In the genomic region with DNA sequence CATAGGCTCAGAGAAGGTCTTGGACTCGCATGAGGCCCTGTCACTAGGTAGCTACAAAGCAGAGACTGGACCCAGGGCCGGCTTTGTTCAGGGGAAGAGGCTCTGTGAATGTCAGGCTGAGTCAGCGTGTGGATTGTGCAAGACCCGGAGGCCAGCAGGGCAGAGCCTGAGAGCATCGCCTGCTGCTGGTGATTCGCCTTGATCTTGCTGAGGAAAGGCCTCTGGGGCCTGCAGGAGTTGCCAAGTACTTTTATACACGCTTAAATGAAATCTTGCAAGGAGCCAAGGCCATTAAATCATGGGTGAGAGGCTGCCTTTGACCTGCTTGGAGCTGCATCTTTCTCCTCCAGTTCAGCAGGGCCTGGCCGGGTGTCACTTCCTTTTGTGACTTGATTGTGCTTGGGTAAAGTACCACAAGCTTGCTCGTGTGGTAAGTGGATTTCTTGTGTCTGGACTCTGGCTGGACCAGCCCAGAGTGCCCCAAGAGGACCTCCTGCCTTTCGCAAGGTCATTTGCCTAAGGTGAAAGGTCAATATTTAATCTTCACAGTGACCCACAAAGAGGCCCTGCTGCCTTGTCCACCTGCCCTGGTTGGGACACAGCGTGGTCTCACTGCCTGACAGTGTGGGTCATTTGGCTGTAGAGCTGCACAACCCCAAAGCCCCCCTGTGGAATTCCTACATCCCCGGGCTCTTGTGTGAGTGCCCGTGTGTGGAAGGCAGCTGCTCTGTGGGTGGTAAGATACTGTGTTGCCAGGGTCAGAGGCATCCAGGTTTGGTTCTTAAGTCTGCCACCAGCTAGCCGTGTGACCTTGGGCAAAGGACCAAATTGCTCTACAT, we compare ENCODE assay signal across 8 cellular contexts. TPM values are rescaled to one million over a fixed set of nuclear protein-coding genes. Genes with fewer than 3 reads are reported as not detected.
A peak's percentile ranks its signal among the peaks of the same experiment; 100 is the strongest.
DNase-seq lines count a peak whose midpoint lies in the region; ATAC-seq, FAIRE-seq and TF ChIP-seq lines count a peak whose summit lies in the region.

No MANE protein-coding gene starts in this region.

- H3F3A ChIP-seq in OCI-LY1 (ENCODE audit: insufficient read depth, low read length), result no peaks in the 10 kb centered on the region

- no peak for TF ChIP-seq EP300 in transverse colon (IDR thresholded peaks at IDR 0.05; ENCODE audit: low read depth)

- H3K79me2 ChIP-seq in OCI-LY1 (ENCODE audit: insufficient read depth, low read length), result peaks cover 10% of the 10 kb centered on the region; the same call in 1 of the 2 replicates

- no peak for TF ChIP-seq CTCF in OCI-LY1 (IDR thresholded peaks at IDR 0.05; ENCODE audit: low read length)
- TF ChIP-seq CTCF in foreskin keratinocyte (conservative IDR thresholded peaks at IDR 0.05), result peak; percentile 35
- no peak for TF ChIP-seq CTCF in transverse colon (IDR thresholded peaks at IDR 0.05)

- H3K27ac ChIP-seq in OCI-LY1 (ENCODE audit: low read depth, low read length, poor library complexity, severe bottlenecking) (peak overlapping the region; percentile 68), foreskin keratinocyte (peak overlapping the region; percentile 97), transverse colon (peak overlapping the region; percentile 81 to 89 (median 86))

- WGBS in transverse colon (ENCODE audit: low coverage in 1 of 2), 2 donors, result 0 to 35% methylated on average over 1 to 14 of the region's 14 CpGs

- H3K9me2 ChIP-seq in OCI-LY1 (ENCODE audit: low read depth, low read length), result no peaks in the 10 kb centered on the region

- in situ Hi-C loops in transverse colon (cut with MboI; ENCODE audit: low pct_ligation_motif_present in 1 of 4, low pct_unique_long_range_greater_than_20kb in 1 of 4, low sequenced_read_pairs in 3 of 4), result no loop called here

- no peaks in the 10 kb centered on the region for H3K27me3 ChIP-seq in OCI-LY1 (ENCODE audit: insufficient read depth, low read length)
- no peaks in the 10 kb centered on the region for H3K27me3 ChIP-seq in foreskin keratinocyte
- no peaks in the 10 kb centered on the region for H3K27me3 ChIP-seq in transverse colon

- peak overlapping the region; percentile 40; the same call in 1 of the 2 replicates for H3K4me2 ChIP-seq in OCI-LY1 (ENCODE audit: low read length)

- no peak for DNase-seq in GM12891 (ENCODE audit: insufficient read length, low spot score)
- peak; percentile 70 for DNase-seq in activated naive CD4-positive, alpha-beta T cell treated with Interleukin-2 at 50 U/mL for 16 hours
- peak; percentile 76 to 89 for DNase-seq in foreskin keratinocyte
- peak; percentile 61 for DNase-seq in occipital lobe (lab: John Stamatoyannopoulos, UW)
- peak; percentile 88 for DNase-seq in transverse colon
- DNase-seq in NCI-H187 (lab: John Stamatoyannopoulos, UW), result no peak

- H3K36me3 ChIP-seq in OCI-LY1 (ENCODE audit: insufficient read depth, low read length) (peaks cover 34% of the 10 kb centered on the region), transverse colon (no peaks in the 10 kb centered on the region)

- H3K4me1 ChIP-seq in OCI-LY1 (ENCODE audit: insufficient read depth, low read length, severe bottlenecking) (peaks cover 48% of the 10 kb centered on the region), foreskin keratinocyte (peaks cover 81% of the 10 kb centered on the region), transverse colon (peaks cover 31 to 97% (median 58%) of the 10 kb centered on the region in 4 donors)

- no peak overlapping the region for H3K4me3 ChIP-seq in OCI-LY1 (ENCODE audit: low read depth, low read length, poor library complexity, severe bottlenecking)
- no peak overlapping the region for H3K4me3 ChIP-seq in transverse colon

- H3K9me3 ChIP-seq in OCI-LY1 (ENCODE audit: low read length), result 0 out of 2 replicates have a peak, but pooled peaks cover 4% of the 10 kb centered on the region
- no peaks in the 10 kb centered on the region for H3K9me3 ChIP-seq in transverse colon

- H3K9ac ChIP-seq in OCI-LY1 (ENCODE audit: low read length), result peak overlapping the region; percentile 20; the same call in 1 of the 2 replicates

- no peak overlapping the region for H2AFZ ChIP-seq in OCI-LY1 (ENCODE audit: low read length)

- ATAC-seq in foreskin keratinocyte (peak; percentile 74), GM19467 (IDR thresholded peaks at IDR 0.05; ENCODE audit: unreplicated experiment) (no peak)

- no peaks in the 10 kb centered on the region for H4K20me1 ChIP-seq in OCI-LY1 (ENCODE audit: insufficient read depth, low read length)

- TF ChIP-seq POLR2A in GM12891 (IDR thresholded peaks at IDR 0.05; ENCODE audit: low read depth, low read length) (no peak), transverse colon (IDR thresholded peaks at IDR 0.05) (no peak)

- intact Hi-C loops in transverse colon (cut with DNase I; ENCODE audit: low total_unique reads), result loop anchor here (2.0 kb wide), 1 partner anchor 44 kb away; the partner anchor contains the start of gene TSPAN14

- FAIRE-seq in GM12891 (lab: Jason Lieb, UNC), result no peak

TF ChIP-seq in GM12891, 5 proteins besides CTCF, POLR2A, EP300 and RAD21:
- TF ChIP-seq POLR2AphosphoS5 (IDR thresholded peaks at IDR 0.05; ENCODE audit: low read depth, low read length) (no peak), SPI1 (IDR thresholded peaks at IDR 0.05; ENCODE audit: low read depth, low read length) (peak; percentile 27; the same call in 1 of the 2 replicates)

RNA-seq across cellular contexts. Expression of gene SH2D4B, which starts 38.6 kb away (rescaled TPM):
- not detected for polyA plus RNA-seq in GM12891 (2012; ENCODE audit: low read depth, missing spikeins)
- total RNA-seq in foreskin keratinocyte, result not detected in 2 replicates
- polyA plus RNA-seq in foreskin keratinocyte, result 0.02 TPM in 1 of 2 replicates, not detected in the other
- 1.4 TPM for total RNA-seq in occipital lobe
- under 1 TPM in 1 of 4 donors, not detected in 3; 0.32 TPM for total RNA-seq in transverse colon

RNA-seq across cellular contexts. Expression of gene TSPAN14, which starts 44.9 kb away (rescaled TPM):
- 5.2 TPM for polyA plus RNA-seq in GM12891 (2012; ENCODE audit: low read depth, missing spikeins)
- total RNA-seq in foreskin keratinocyte (105 and 139 TPM in 2 replicates), occipital lobe (35.7 TPM), transverse colon (10 to 100 TPM; 18.9 to 72.9 (median 55.8) TPM)
- polyA plus RNA-seq in foreskin keratinocyte, result 76.4 and 110 TPM in 2 replicates

Comparison
In these comparisons a context has a peak if more than half of its experiments do, and no peak if none do; other contexts are left out.
1. DNase-seq: peak in activated naive CD4-positive, alpha-beta T cell treated with Interleukin-2 at 50 U/mL for 16 hours (single experiment), foreskin keratinocyte (2 of 2), occipital lobe (single experiment) and transverse colon (single experiment); none in GM12891 (single experiment) and NCI-H187 (0 of 2).
2. Peak in every context shown above with its lines, with median percentiles within 50 percentile points of each other: H3K27ac ChIP-seq.